In the genomic region with DNA sequence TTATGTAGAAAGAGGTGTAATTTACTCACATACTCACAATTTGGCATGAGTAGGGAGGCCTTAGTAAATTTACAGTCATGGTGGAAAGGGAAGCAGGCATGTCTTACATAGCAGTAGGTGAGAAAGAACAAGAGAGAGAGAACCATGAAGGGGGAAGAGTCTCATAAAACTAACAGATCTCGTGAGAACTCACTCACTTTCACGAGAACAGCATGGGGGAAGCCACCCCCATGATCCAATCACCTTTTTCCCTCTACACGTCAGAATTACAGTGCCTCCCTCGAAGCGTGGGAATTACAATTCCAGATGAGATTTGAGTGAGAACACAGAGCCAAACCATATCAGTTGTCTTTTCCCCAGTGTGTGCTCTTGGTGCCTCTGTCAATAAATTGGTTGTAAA, we compare ENCODE assay signal across 32 cellular contexts.
"Had no signal": no experiment of that assay in that cellular context is flagged by ENCODE, and none has a peak within 500 bp of the region (broad histone marks: within the 10 kb centered on the region; RNA-seq: fewer than 3 reads in every experiment).

No MANE protein-coding gene starts in this region.

- ATAC-seq: Panc1, Right ventricle myocardium inferior, SK-N-SH treated with all-trans-retinoic acid at 6 μM for 48 hours, T-cell had no signal

- H3K27me3 Mint-ChIP-seq: T-cell had no signal

- H3K4me1 ChIP-seq: SJCRH30 had no signal

- H3K4me3 ChIP-seq: PC-9, SJCRH30, SK-N-MC had no signal

- H3K27ac ChIP-seq: PC-9, RWPE1, SJCRH30, SK-N-MC had no signal

- H3K27ac Mint-ChIP-seq: T-cell had no signal

- H3K4me3 Mint-ChIP-seq: T-cell had no signal

- H2AFZ ChIP-seq: PC-9 had no signal

- H3K4me2 ChIP-seq: PC-9 had no signal

- H3K36me3 Mint-ChIP-seq: T-cell had no signal

- H3K4me1 Mint-ChIP-seq: T-cell had no signal

- H3K27me3 ChIP-seq: SJCRH30 had no signal

- H3K36me3 ChIP-seq: SJCRH30 had no signal

- FAIRE-seq: RCC 7860 had no signal

- H3K9me3 ChIP-seq: SJCRH30 had no signal

- DNase-seq: MM.1S, MV-4-11, NCI-H1092, NCI-H1105, NCI-H1417 treated with DMSO at 0.1 percent for 48 hours, NCI-H146, NCI-H1694, NCI-H187, NCI-H1930, NCI-H2029 treated with DMSO at 0.1 percent for 48 hours, NCI-H2081 treated with DMSO at 0.1 percent for 48 hours, NCI-H2107, NCI-H2171, NCI-H226, NCI-H446 treated with DMSO at 0.1 percent for 48 hours, NCI-H510A, NCI-H524, NCI-H526, NCI-H69, NCI-H748 treated with DMSO at 0.1 percent for 48 hours, NCI-H82, PC-9, SHP77, SIG-M5, SJCRH30, T-cell had no signal
